ENCODE assay signal across 19 cellular contexts in genomic region chr9:95043826-95044225, GRCh38.
DNase-seq lines count a peak whose midpoint lies in the region; FAIRE-seq and TF ChIP-seq lines count a peak whose summit lies in the region.
"Had no signal": no experiment of that assay in that cellular context is flagged by ENCODE, and none has a peak within 500 bp of the region (broad histone marks: within the 10 kb centered on the region; RNA-seq: fewer than 3 reads in every experiment).

No MANE protein-coding gene starts in this region.

- no peak overlapping the region for H3K9ac ChIP-seq in smooth muscle cell (ENCODE audit: low read depth)

- peaks cover 40% of the 10 kb centered on the region for H3F3A ChIP-seq in smooth muscle cell (ENCODE audit: low read depth)

- H3K4me1 ChIP-seq in smooth muscle cell (ENCODE audit: low read depth): peaks cover 19% of the 10 kb centered on the region
- peaks cover 8% of the 10 kb centered on the region for H3K4me1 ChIP-seq in effector memory CD4-positive, alpha-beta T cell (ENCODE audit: control insufficient read depth, insufficient read depth, low read length, poor library complexity, severe bottlenecking)

- peak; percentile 27 for FAIRE-seq in H54 (lab: Jason Lieb, UNC)
- FAIRE-seq: astrocyte, GM18507, H1 had no signal

- TF ChIP-seq POLR2A in H54 (IDR thresholded peaks at IDR 0.05; ENCODE audit: low read depth, low read length): no peak

- intact Hi-C loops in dorsolateral prefrontal cortex (cut with DNase I): no loop called here

- DNase-seq in H54 (ENCODE audit: insufficient read length, low spot score) (no peak), dorsolateral prefrontal cortex (no peak), iris pigment epithelial cell (ENCODE audit: low read depth) (peak; percentile 58), smooth muscle cell (lab: John Stamatoyannopoulos, UW; ENCODE audit: unreplicated experiment) (no peak), occipital lobe (lab: John Stamatoyannopoulos, UW) (no peak), NCI-H774 (lab: John Stamatoyannopoulos, UW) (no peak)
- DNase-seq in effector memory CD4-positive, alpha-beta T cell: no peak
- no peak for DNase-seq in stimulated activated CD4-positive, alpha-beta T cell treated with anti-CD3 and anti-CD28 coated beads, Interleukin-15, amount 100 ng/mL, for 24 hours
- DNase-seq: activated CD4-positive, alpha-beta memory T cell treated with anti-CD3 and anti-CD28 coated beads, Interleukin-2, amount 10 ng/mL, durations not matched to agents 7 days and 5 days; activated naive CD4-positive, alpha-beta T cell treated with anti-CD3 and anti-CD28 coated beads for 36 hours; activated T-cell treated with anti-CD3 and anti-CD28 coated beads, Interleukin-2, amount 50 U/mL, for 24 hours; foreskin keratinocyte; NCI-H1930; posterior cingulate gyrus; T-helper 2 cell; upper lobe of right lung had no signal

- no peak overlapping the region for H3K4me2 ChIP-seq in smooth muscle cell

- H3K9me3 ChIP-seq in smooth muscle cell (replicated peaks; ENCODE audit: low read depth): no peaks in the 10 kb centered on the region
- no peaks in the 10 kb centered on the region for H3K9me3 ChIP-seq in effector memory CD4-positive, alpha-beta T cell (ENCODE audit: control insufficient read depth, low read length)
- H3K9me3 ChIP-seq: upper lobe of right lung had no signal

- peaks cover 96% of the 10 kb centered on the region for H3K79me2 ChIP-seq in smooth muscle cell (ENCODE audit: low read depth)

- H3K4me3 ChIP-seq in dorsolateral prefrontal cortex: no peak overlapping the region
- H3K4me3 ChIP-seq in smooth muscle cell: no peak overlapping the region
- H3K4me3 ChIP-seq in effector memory CD4-positive, alpha-beta T cell (ENCODE audit: insufficient read depth, low read depth, low read length, poor library complexity, severe bottlenecking): no peak overlapping the region
- H3K4me3 ChIP-seq: upper lobe of right lung had no signal

- 39% methylated on average over 5 of the region's 5 CpGs for WGBS in smooth muscle cell (ENCODE audit: low lambda C conversion rate)

- TF ChIP-seq CTCF in dorsolateral prefrontal cortex (IDR thresholded peaks at IDR 0.05 in 54 of 56, conservative IDR thresholded peaks at IDR 0.05 in 2 of 56; ENCODE audit: low read depth in 1 of 56, partially characterized antibody in 56 of 56) (no peak), smooth muscle cell (IDR thresholded peaks at IDR 0.05; ENCODE audit: borderline replicate concordance, insufficient read depth, poor library complexity, severe bottlenecking) (no peak)

- H2AFZ ChIP-seq in smooth muscle cell (ENCODE audit: low read depth): no peak overlapping the region

- peaks cover 81% of the 10 kb centered on the region for H4K20me1 ChIP-seq in smooth muscle cell (ENCODE audit: low read depth)

- H3K27me3 ChIP-seq in dorsolateral prefrontal cortex: no peaks in the 10 kb centered on the region
- no peaks in the 10 kb centered on the region for H3K27me3 ChIP-seq in smooth muscle cell (ENCODE audit: low read depth)
- H3K27me3 ChIP-seq in effector memory CD4-positive, alpha-beta T cell (replicated peaks; ENCODE audit: control insufficient read depth, insufficient read depth, low read length, poor library complexity, severe bottlenecking): no peaks in the 10 kb centered on the region
- H3K27me3 ChIP-seq: foreskin keratinocyte, upper lobe of right lung had no signal

- peak overlapping the region in 34 of 59 donors; percentile 1 to 98 (median 49) for H3K27ac ChIP-seq in dorsolateral prefrontal cortex
- peak overlapping the region; percentile 20 for H3K27ac ChIP-seq in smooth muscle cell (ENCODE audit: low read depth)
- H3K27ac ChIP-seq in effector memory CD4-positive, alpha-beta T cell (ENCODE audit: insufficient read depth, low read length, poor library complexity, severe bottlenecking): no peak overlapping the region

- no peaks in the 10 kb centered on the region for H3K36me3 ChIP-seq in smooth muscle cell (ENCODE audit: low read depth)
- no peaks in the 10 kb centered on the region for H3K36me3 ChIP-seq in effector memory CD4-positive, alpha-beta T cell (ENCODE audit: control insufficient read depth, insufficient read depth, low read length)
- H3K36me3 ChIP-seq: upper lobe of right lung had no signal
